8 cellular contexts compared by ENCODE assay signal in the genomic region with DNA sequence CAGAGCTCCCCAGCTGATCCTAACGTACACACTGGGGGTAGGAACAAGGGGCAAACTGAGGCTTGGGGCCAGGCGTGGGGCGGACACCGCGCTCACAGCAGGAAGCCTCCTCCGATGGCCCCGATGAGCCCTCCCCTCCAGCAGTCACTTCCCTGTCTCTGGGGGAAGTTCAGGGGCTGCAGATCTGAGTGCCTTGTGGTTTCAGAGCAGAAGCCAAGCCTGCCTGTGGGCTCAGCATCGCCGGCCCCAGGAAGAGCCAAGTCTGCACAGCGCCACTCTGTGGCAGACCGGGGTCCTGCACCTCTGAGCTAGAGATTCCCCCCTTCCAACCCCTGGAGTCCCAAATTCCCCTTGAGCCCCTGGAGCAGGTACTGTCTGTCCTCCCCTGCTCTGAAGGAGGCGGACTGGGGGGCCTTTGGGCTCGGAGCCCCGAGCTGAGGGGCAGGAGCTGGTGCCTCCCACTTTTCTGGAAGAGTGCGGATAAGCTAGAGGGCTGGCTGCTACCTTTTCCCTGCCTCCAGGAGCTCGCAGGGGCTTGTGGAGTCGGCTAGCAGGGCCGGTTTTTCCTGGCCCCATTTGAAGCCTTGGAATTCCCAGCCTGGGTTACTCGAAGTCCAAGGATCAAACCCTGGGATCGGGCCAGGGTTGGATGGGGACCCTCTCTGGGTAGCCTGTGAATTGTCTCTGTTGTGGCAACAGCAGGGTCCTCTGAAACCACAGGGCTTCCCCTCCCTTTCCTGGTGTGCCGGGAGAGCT. TPM values are rescaled to one million over a fixed set of nuclear protein-coding genes. Genes with fewer than 3 reads are reported as not detected.
DNase-seq lines count a peak whose midpoint lies in the region; ATAC-seq and TF ChIP-seq lines count a peak whose summit lies in the region.

No MANE protein-coding gene starts in this region.

- no peak overlapping the region for H3K27ac Mint-ChIP-seq in activated naive CD4-positive, alpha-beta T cell treated with anti-CD3 and anti-CD28 coated beads, Interleukin-2, amount 50 U/mL, for 72 hours

- peak; percentile 76 to 81 for TF ChIP-seq CTCF in tibial artery (IDR thresholded peaks at IDR 0.05)

- no peaks in the 10 kb centered on the region for H3K36me3 ChIP-seq in tibial artery

- ATAC-seq in GM18909 (IDR thresholded peaks at IDR 0.05; ENCODE audit: poor library complexity, unreplicated experiment): peak; percentile 35
- peak; percentile 40 for ATAC-seq in SK-N-SH treated with all-trans-retinoic acid at 6 μM for 48 hours
- ATAC-seq in activated naive CD4-positive, alpha-beta T cell treated with anti-CD3 and anti-CD28 coated beads, Interleukin-2, amount 50 U/mL, for 72 hours: peak; percentile 35 to 36
- ATAC-seq in Right ventricle myocardium inferior: peak; percentile 5

- no peaks in the 10 kb centered on the region for H3K27me3 ChIP-seq in tibial artery

- H3K9me3 Mint-ChIP-seq in activated naive CD4-positive, alpha-beta T cell treated with anti-CD3 and anti-CD28 coated beads, Interleukin-2, amount 50 U/mL, for 72 hours: no peaks in the 10 kb centered on the region

- intact Hi-C loops in Right ventricle myocardium inferior (cut with DNase I) (loop anchor here (1.0 to 5.0 kb wide), 2 partner anchors 25 to 101 kb away; no protein-coding TSS in a partner anchor), tibial artery (cut with DNase I; ENCODE audit: low total_unique reads) (loop anchor here (10.0 kb wide), 1 partner anchor 221 kb away; no protein-coding TSS in a partner anchor)

- H3K27ac ChIP-seq in tibial artery: peak overlapping the region in 1 of 2 donors; percentile 98

- DNase-seq in AG20443 (ENCODE audit: low spot score) (peak; percentile 89), HUDEP-2 (lab: John Stamatoyannopoulos, UW; ENCODE audit: unreplicated experiment in 76 of 76) (peak; percentile 10 to 94 (median 83)), Right ventricle myocardium inferior (ENCODE audit: missing footprints) (peak; percentile 91), pons (ENCODE audit: low spot score) (peak; percentile 77), tibial artery (peak; percentile 81 to 86)
- DNase-seq in activated naive CD4-positive, alpha-beta T cell treated with anti-CD3 and anti-CD28 coated beads, Interleukin-2, amount 50 U/mL, for 72 hours (ENCODE audit: low spot score in 2 of 2): peak; percentile 70 to 89

- no peak overlapping the region for H3K4me3 ChIP-seq in tibial artery

- H3K4me1 ChIP-seq in tibial artery: peaks cover 0 to 61% (median 33%) of the 10 kb centered on the region in 4 donors

- no peaks in the 10 kb centered on the region for H3K9me3 ChIP-seq in tibial artery

- no peaks in the 10 kb centered on the region for H3K36me3 Mint-ChIP-seq in activated naive CD4-positive, alpha-beta T cell treated with anti-CD3 and anti-CD28 coated beads, Interleukin-2, amount 50 U/mL, for 72 hours

TF ChIP-seq in SK-N-SH treated with all-trans-retinoic acid at 6 μM for 48 hours, 23 proteins besides CTCF, POLR2A, EP300 and RAD21:
- TF ChIP-seq ARNTL (CRISPR knock-in tag; IDR thresholded peaks at IDR 0.05; ENCODE audit: borderline replicate concordance, low read depth) (no peak), ZFP30 (CRISPR knock-in tag; IDR thresholded peaks at IDR 0.05) (no peak), ESRRG (CRISPR knock-in tag; IDR thresholded peaks at IDR 0.05) (no peak), SNAI2 (CRISPR knock-in tag; IDR thresholded peaks at IDR 0.05) (no peak), GLIS3 (CRISPR knock-in tag; IDR thresholded peaks at IDR 0.05) (no peak), ZNF565 (CRISPR knock-in tag; conservative IDR thresholded peaks at IDR 0.05; ENCODE audit: low read depth) (no peak), TCF4 (CRISPR knock-in tag; IDR thresholded peaks at IDR 0.05; ENCODE audit: borderline replicate concordance) (no peak), ZNF8 (CRISPR knock-in tag; IDR thresholded peaks at IDR 0.05) (no peak), OSR1 (CRISPR knock-in tag; IDR thresholded peaks at IDR 0.05) (no peak), RARB (CRISPR knock-in tag; IDR thresholded peaks at IDR 0.05) (no peak), BACH2 (CRISPR knock-in tag; IDR thresholded peaks at IDR 0.05; ENCODE audit: borderline replicate concordance) (no peak)
- TF ChIP-seq, protein P1, sequence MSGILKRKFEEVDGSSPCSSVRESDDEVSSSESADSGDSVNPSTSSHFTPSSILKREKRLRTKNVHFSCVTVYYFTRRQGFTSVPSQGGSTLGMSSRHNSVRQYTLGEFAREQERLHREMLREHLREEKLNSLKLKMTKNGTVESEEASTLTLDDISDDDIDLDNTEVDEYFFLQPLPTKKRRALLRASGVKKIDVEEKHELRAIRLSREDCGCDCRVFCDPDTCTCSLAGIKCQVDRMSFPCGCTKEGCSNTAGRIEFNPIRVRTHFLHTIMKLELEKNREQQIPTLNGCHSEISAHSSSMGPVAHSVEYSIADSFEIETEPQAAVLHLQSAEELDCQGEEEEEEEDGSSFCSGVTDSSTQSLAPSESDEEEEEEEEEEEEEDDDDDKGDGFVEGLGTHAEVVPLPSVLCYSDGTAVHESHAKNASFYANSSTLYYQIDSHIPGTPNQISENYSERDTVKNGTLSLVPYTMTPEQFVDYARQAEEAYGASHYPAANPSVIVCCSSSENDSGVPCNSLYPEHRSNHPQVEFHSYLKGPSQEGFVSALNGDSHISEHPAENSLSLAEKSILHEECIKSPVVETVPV (CRISPR knock-in tag; IDR thresholded peaks at IDR 0.05): no peak
- TF ChIP-seq, protein P2, sequence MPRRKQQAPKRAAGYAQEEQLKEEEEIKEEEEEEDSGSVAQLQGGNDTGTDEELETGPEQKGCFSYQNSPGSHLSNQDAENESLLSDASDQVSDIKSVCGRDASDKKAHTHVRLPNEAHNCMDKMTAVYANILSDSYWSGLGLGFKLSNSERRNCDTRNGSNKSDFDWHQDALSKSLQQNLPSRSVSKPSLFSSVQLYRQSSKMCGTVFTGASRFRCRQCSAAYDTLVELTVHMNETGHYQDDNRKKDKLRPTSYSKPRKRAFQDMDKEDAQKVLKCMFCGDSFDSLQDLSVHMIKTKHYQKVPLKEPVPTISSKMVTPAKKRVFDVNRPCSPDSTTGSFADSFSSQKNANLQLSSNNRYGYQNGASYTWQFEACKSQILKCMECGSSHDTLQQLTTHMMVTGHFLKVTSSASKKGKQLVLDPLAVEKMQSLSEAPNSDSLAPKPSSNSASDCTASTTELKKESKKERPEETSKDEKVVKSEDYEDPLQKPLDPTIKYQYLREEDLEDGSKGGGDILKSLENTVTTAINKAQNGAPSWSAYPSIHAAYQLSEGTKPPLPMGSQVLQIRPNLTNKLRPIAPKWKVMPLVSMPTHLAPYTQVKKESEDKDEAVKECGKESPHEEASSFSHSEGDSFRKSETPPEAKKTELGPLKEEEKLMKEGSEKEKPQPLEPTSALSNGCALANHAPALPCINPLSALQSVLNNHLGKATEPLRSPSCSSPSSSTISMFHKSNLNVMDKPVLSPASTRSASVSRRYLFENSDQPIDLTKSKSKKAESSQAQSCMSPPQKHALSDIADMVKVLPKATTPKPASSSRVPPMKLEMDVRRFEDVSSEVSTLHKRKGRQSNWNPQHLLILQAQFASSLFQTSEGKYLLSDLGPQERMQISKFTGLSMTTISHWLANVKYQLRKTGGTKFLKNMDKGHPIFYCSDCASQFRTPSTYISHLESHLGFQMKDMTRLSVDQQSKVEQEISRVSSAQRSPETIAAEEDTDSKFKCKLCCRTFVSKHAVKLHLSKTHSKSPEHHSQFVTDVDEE (CRISPR knock-in tag; IDR thresholded peaks at IDR 0.05): no peak

RNA-seq across cellular contexts. Expression of a gene that starts 2.9 kb away (rescaled TPM):
- 10 to 100 TPM; 18.5 to 27.9 TPM for total RNA-seq in activated naive CD4-positive, alpha-beta T cell treated with anti-CD3 and anti-CD28 coated beads, Interleukin-2, amount 50 U/mL, for 72 hours
- 28.9 TPM for total RNA-seq in Right ventricle myocardium inferior
